ENCODE assay signal across 1 cellular context in the genomic region with DNA sequence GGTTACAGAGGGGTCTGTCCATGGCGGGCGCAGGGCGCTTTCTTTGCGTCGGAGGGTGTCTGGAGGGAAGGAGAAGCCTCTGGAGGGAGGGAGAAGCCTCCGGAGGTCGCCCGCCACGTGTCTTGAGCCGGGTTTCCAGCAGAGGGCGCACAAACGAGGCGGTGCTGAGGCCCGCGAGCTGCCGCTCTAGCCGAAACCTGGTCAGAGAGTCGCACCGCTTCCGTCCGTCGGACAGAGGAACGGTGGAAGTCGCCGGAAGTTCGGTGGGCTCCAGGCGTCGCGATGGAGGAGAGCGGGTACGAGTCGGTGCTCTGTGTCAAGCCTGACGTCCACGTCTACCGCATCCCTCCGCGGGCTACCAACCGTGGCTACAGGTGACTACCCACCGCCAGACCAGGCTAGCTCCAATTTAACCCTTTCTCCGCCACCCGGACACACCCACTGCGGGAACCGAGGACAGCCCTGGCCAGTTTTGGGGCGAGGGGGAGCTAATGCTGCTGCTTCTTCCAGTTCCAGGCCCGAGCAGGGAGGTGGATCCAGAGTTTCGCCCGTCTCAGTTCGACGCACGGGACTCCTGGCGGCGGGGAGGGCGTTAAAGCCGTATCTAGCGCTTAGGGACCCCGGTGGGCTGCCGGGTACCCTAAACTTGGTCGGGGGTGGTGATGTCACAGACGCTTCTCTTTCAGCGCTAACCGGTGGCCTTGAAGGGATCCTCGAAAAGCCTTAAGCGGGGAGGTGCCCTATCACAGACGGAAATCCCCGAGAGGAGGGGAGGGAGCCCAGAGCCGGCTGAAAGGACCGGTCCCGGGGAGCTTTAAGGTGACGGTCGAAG.
A peak's percentile ranks its signal among the peaks of the same experiment; 100 is the strongest.
TF ChIP-seq lines count a peak whose summit lies in the region.

A gene with protein sequence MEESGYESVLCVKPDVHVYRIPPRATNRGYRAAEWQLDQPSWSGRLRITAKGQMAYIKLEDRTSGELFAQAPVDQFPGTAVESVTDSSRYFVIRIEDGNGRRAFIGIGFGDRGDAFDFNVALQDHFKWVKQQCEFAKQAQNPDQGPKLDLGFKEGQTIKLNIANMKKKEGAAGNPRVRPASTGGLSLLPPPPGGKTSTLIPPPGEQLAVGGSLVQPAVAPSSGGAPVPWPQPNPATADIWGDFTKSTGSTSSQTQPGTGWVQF (plus strand): TSS at position 245 of the 832 bp plus-strand sequence. CDS start 38 bp downstream, at position 283.

TF ChIP-seq in K562, 482 proteins besides CTCF, POLR2A, EP300 and RAD21 (continued from another document and continues in another):
- TF ChIP-seq VEZF1 (CRISPR knock-in tag; IDR thresholded peaks at IDR 0.05): peak; percentile 48
- TF ChIP-seq, protein P1, sequence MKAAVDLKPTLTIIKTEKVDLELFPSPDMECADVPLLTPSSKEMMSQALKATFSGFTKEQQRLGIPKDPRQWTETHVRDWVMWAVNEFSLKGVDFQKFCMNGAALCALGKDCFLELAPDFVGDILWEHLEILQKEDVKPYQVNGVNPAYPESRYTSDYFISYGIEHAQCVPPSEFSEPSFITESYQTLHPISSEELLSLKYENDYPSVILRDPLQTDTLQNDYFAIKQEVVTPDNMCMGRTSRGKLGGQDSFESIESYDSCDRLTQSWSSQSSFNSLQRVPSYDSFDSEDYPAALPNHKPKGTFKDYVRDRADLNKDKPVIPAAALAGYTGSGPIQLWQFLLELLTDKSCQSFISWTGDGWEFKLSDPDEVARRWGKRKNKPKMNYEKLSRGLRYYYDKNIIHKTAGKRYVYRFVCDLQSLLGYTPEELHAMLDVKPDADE (conservative IDR thresholded peaks at IDR 0.05; ENCODE audit: control insufficient read depth, low read depth, low read length): peak; percentile 95
- TF ChIP-seq CXXC5 (CRISPR knock-in tag; IDR thresholded peaks at IDR 0.05): peak; percentile 96
- no peak for TF ChIP-seq ZNF436 (CRISPR knock-in tag; IDR thresholded peaks at IDR 0.05)
- TF ChIP-seq, protein P2, sequence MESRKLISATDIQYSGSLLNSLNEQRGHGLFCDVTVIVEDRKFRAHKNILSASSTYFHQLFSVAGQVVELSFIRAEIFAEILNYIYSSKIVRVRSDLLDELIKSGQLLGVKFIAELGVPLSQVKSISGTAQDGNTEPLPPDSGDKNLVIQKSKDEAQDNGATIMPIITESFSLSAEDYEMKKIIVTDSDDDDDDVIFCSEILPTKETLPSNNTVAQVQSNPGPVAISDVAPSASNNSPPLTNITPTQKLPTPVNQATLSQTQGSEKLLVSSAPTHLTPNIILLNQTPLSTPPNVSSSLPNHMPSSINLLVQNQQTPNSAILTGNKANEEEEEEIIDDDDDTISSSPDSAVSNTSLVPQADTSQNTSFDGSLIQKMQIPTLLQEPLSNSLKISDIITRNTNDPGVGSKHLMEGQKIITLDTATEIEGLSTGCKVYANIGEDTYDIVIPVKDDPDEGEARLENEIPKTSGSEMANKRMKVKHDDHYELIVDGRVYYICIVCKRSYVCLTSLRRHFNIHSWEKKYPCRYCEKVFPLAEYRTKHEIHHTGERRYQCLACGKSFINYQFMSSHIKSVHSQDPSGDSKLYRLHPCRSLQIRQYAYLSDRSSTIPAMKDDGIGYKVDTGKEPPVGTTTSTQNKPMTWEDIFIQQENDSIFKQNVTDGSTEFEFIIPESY (CRISPR knock-in tag; IDR thresholded peaks at IDR 0.05): peak; percentile 35; the same call in 1 of the 2 replicates
- no peak for TF ChIP-seq NFYB (IDR thresholded peaks at IDR 0.05; ENCODE audit: extremely low read depth, insufficient read length)
- peak; percentile 97 for TF ChIP-seq XRCC5 (IDR thresholded peaks at IDR 0.05; ENCODE audit: low read depth, low read length)
- TF ChIP-seq ZNF696 (CRISPR knock-in tag; conservative IDR thresholded peaks at IDR 0.05): no peak
- 0 out of 2 replicates have a peak, but pooled peaks have one; percentile 47 for TF ChIP-seq HES1 (IDR thresholded peaks at IDR 0.05; ENCODE audit: low read depth)
- TF ChIP-seq, protein P3, sequence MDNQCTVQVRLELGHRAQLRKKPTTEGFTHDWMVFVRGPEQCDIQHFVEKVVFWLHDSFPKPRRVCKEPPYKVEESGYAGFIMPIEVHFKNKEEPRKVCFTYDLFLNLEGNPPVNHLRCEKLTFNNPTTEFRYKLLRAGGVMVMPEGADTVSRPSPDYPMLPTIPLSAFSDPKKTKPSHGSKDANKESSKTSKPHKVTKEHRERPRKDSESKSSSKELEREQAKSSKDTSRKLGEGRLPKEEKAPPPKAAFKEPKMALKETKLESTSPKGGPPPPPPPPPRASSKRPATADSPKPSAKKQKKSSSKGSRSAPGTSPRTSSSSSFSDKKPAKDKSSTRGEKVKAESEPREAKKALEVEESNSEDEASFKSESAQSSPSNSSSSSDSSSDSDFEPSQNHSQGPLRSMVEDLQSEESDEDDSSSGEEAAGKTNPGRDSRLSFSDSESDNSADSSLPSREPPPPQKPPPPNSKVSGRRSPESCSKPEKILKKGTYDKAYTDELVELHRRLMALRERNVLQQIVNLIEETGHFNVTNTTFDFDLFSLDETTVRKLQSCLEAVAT (IDR thresholded peaks at IDR 0.05): peak; percentile 52 to 84; a peak in 3 of 4 replicates
- TF ChIP-seq MTF1 (CRISPR knock-in tag; IDR thresholded peaks at IDR 0.05; ENCODE audit: borderline replicate concordance): no peak
- no peak for TF ChIP-seq SIRT6 (IDR thresholded peaks at IDR 0.05; ENCODE audit: low read depth, low read length)
- peak; percentile 37 to 98; a peak in 3 of 4 replicates for TF ChIP-seq HDAC1 (IDR thresholded peaks at IDR 0.05)
- TF ChIP-seq EP400 (IDR thresholded peaks at IDR 0.05): peak; percentile 96
- TF ChIP-seq, protein P4, sequence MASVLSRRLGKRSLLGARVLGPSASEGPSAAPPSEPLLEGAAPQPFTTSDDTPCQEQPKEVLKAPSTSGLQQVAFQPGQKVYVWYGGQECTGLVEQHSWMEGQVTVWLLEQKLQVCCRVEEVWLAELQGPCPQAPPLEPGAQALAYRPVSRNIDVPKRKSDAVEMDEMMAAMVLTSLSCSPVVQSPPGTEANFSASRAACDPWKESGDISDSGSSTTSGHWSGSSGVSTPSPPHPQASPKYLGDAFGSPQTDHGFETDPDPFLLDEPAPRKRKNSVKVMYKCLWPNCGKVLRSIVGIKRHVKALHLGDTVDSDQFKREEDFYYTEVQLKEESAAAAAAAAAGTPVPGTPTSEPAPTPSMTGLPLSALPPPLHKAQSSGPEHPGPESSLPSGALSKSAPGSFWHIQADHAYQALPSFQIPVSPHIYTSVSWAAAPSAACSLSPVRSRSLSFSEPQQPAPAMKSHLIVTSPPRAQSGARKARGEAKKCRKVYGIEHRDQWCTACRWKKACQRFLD (CRISPR knock-in tag; IDR thresholded peaks at IDR 0.05): no peak
- no peak for TF ChIP-seq BRF2 (IDR thresholded peaks at IDR 0.05; ENCODE audit: borderline replicate concordance, insufficient read depth, insufficient read length)
- TF ChIP-seq, protein P5, sequence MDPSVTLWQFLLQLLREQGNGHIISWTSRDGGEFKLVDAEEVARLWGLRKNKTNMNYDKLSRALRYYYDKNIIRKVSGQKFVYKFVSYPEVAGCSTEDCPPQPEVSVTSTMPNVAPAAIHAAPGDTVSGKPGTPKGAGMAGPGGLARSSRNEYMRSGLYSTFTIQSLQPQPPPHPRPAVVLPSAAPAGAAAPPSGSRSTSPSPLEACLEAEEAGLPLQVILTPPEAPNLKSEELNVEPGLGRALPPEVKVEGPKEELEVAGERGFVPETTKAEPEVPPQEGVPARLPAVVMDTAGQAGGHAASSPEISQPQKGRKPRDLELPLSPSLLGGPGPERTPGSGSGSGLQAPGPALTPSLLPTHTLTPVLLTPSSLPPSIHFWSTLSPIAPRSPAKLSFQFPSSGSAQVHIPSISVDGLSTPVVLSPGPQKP (CRISPR knock-in tag; IDR thresholded peaks at IDR 0.05): no peak
- TF ChIP-seq ZNF175 (CRISPR knock-in tag; IDR thresholded peaks at IDR 0.05; ENCODE audit: low read depth): peak; percentile 20; the same call in 1 of the 2 replicates
- peak in 1 of 2 experiments; percentile 96; a peak in 3 of 4 replicates for TF ChIP-seq MAZ (CRISPR knock-in tag; conservative IDR thresholded peaks at IDR 0.05 in 1 of 2, IDR thresholded peaks at IDR 0.05 in 1 of 2)
- TF ChIP-seq, protein P6, sequence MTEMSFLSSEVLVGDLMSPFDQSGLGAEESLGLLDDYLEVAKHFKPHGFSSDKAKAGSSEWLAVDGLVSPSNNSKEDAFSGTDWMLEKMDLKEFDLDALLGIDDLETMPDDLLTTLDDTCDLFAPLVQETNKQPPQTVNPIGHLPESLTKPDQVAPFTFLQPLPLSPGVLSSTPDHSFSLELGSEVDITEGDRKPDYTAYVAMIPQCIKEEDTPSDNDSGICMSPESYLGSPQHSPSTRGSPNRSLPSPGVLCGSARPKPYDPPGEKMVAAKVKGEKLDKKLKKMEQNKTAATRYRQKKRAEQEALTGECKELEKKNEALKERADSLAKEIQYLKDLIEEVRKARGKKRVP (CRISPR knock-in tag; IDR thresholded peaks at IDR 0.05): no peak
- peak; percentile 49; the same call in 1 of the 2 replicates for TF ChIP-seq STAT5A (IDR thresholded peaks at IDR 0.05; ENCODE audit: borderline replicate concordance, low read length)
- TF ChIP-seq NR4A1 (CRISPR knock-in tag; IDR thresholded peaks at IDR 0.05): 0 out of 2 replicates have a peak, but pooled peaks have one; percentile 56
- no peak for TF ChIP-seq NR4A1 (tag; IDR thresholded peaks at IDR 0.05)
- TF ChIP-seq HEY1 (CRISPR knock-in tag; IDR thresholded peaks at IDR 0.05; ENCODE audit: borderline replicate concordance): no peak; the same call in 1 of the 2 replicates
- TF ChIP-seq MYNN (IDR thresholded peaks at IDR 0.05): peak; percentile 56; the same call in 1 of the 2 replicates
- no peak for TF ChIP-seq MYNN (CRISPR knock-in tag; IDR thresholded peaks at IDR 0.05)
- TF ChIP-seq, protein P7, sequence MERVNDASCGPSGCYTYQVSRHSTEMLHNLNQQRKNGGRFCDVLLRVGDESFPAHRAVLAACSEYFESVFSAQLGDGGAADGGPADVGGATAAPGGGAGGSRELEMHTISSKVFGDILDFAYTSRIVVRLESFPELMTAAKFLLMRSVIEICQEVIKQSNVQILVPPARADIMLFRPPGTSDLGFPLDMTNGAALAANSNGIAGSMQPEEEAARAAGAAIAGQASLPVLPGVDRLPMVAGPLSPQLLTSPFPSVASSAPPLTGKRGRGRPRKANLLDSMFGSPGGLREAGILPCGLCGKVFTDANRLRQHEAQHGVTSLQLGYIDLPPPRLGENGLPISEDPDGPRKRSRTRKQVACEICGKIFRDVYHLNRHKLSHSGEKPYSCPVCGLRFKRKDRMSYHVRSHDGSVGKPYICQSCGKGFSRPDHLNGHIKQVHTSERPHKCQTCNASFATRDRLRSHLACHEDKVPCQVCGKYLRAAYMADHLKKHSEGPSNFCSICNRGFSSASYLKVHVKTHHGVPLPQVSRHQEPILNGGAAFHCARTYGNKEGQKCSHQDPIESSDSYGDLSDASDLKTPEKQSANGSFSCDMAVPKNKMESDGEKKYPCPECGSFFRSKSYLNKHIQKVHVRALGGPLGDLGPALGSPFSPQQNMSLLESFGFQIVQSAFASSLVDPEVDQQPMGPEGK (CRISPR knock-in tag; IDR thresholded peaks at IDR 0.05; ENCODE audit: borderline replicate concordance): no peak
- no peak for TF ChIP-seq CCAR2 (IDR thresholded peaks at IDR 0.05; ENCODE audit: low read depth, low read length)
- TF ChIP-seq TAF1 (IDR thresholded peaks at IDR 0.05; ENCODE audit: control insufficient read depth, extremely low read depth, insufficient read depth, low read length, severe bottlenecking): peak; percentile 92
- no peak for TF ChIP-seq BDP1 (IDR thresholded peaks at IDR 0.05; ENCODE audit: insufficient read depth, insufficient read length)
- peak; percentile 49 to 82; a peak in 1 of 4 replicates for TF ChIP-seq ARNT (IDR thresholded peaks at IDR 0.05)
- peak; percentile 87 for TF ChIP-seq ZNF75A (CRISPR knock-in tag; IDR thresholded peaks at IDR 0.05)
- TF ChIP-seq MECOM (CRISPR knock-in tag; IDR thresholded peaks at IDR 0.05): no peak
- TF ChIP-seq, protein P8, sequence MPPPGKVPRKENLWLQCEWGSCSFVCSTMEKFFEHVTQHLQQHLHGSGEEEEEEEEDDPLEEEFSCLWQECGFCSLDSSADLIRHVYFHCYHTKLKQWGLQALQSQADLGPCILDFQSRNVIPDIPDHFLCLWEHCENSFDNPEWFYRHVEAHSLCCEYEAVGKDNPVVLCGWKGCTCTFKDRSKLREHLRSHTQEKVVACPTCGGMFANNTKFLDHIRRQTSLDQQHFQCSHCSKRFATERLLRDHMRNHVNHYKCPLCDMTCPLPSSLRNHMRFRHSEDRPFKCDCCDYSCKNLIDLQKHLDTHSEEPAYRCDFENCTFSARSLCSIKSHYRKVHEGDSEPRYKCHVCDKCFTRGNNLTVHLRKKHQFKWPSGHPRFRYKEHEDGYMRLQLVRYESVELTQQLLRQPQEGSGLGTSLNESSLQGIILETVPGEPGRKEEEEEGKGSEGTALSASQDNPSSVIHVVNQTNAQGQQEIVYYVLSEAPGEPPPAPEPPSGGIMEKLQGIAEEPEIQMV (tag; conservative IDR thresholded peaks at IDR 0.05; ENCODE audit: low read depth): no peak
- 0 out of 2 replicates have a peak, but pooled peaks have one; percentile 33 for TF ChIP-seq RHOXF2B (CRISPR knock-in tag; conservative IDR thresholded peaks at IDR 0.05)
